Comparison of ENCODE assay signal across 29 cellular contexts in the genomic region with DNA sequence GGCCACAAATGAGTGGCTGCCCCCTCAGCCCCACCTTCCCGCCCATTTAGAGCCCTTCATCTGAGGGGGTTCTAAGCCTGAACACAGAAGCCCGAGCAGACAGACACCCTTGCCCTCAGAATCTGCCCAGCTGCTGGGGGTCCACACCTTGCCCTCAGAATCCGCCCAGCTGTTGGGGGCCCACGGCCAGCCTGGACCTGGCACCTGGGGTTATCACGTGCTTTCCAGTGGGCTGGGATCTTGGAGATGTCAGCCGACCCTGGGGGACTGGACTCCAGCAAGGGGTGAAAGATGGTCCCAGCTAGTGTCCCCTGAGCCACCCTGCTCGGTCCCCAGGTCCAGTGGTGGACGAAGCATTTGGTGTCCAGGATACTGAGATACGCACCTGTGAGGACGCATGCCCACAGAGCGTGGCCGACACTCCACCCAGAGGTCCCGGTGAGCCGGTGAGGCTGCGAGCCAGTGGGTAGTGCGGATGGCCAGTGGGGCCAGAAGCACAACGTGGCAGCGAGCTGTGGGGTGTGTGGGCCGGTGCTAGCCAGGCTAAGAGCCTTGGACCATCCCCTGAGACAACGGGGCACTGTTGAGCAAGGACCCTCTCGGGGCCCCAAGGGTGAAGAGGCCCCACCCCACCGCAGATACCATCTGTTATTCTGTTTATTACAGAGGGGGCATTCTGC. TPM values are rescaled to one million over a fixed set of nuclear protein-coding genes. Genes with fewer than 3 reads are reported as not detected.
A peak's percentile ranks its signal among the peaks of the same experiment; 100 is the strongest.
DNase-seq lines count a peak whose midpoint lies in the region; ATAC-seq, FAIRE-seq and TF ChIP-seq lines count a peak whose summit lies in the region.
"Had no signal": no experiment of that assay in that cellular context is flagged by ENCODE, and none has a peak within 500 bp of the region (broad histone marks: within the 10 kb centered on the region; RNA-seq: fewer than 3 reads in every experiment).

No MANE protein-coding gene starts in this region.

- no peak for TF ChIP-seq CTCF in IMR-90 (conservative IDR thresholded peaks at IDR 0.05; ENCODE audit: low read depth, low read length)
- TF ChIP-seq CTCF in H1 (IDR thresholded peaks at IDR 0.05; ENCODE audit: control extremely low read depth in 1 of 3, insufficient read depth in 1 of 3, low read depth in 1 of 3, low read length in 3 of 3), result no peak
- no peak for TF ChIP-seq CTCF in spleen (IDR thresholded peaks at IDR 0.05 in 8 of 11, conservative IDR thresholded peaks at IDR 0.05 in 3 of 11)
- TF ChIP-seq CTCF in D721Med (IDR thresholded peaks at IDR 0.05; ENCODE audit: insufficient read depth, missing control alignments), result no peak

- no peak for TF ChIP-seq POLR2A in IMR-90 (IDR thresholded peaks at IDR 0.05; ENCODE audit: low read depth, low read length)
- TF ChIP-seq POLR2A in H1 (IDR thresholded peaks at IDR 0.05; ENCODE audit: control extremely low read depth in 1 of 2, low read depth in 2 of 2, low read length in 2 of 2), result no peak
- TF ChIP-seq POLR2A in spleen (IDR thresholded peaks at IDR 0.05), result no peak

- H3K4ac ChIP-seq in IMR-90 (ENCODE audit: low read depth, low read length) (no peak overlapping the region), H1 (replicated peaks; ENCODE audit: insufficient read length, low read depth, low read length) (no peak overlapping the region)

- ATAC-seq in left cardiac atrium (no peak), IMR-90 (ENCODE audit: low read depth) (no peak)
- ATAC-seq: activated CD4-positive, CD25-positive, alpha-beta regulatory T cell treated with anti-CD3 and anti-CD28 coated beads, Interleukin-2, amount 50 U/mL, for 24 hours; left lung; stimulated activated naive B cell treated with anti-CD40 and anti-IgM and Interleukin-4, amounts not matched to agents 10 μg/mL and 1 μg/mL and 100 μg/mL, for 72 hours had no signal

- H2AK5ac ChIP-seq in IMR-90 (ENCODE audit: low read depth, low read length) (no peak overlapping the region), H1 (ENCODE audit: low read depth, low read length) (no peak overlapping the region)

- no TSS peak for BruUV-seq in IMR-90 (replicated peaks; lab: Mats Ljungman, UMichigan)

- H3K23ac ChIP-seq in IMR-90 (ENCODE audit: low read depth, low read length) (no peak overlapping the region), H1 (ENCODE audit: insufficient read length) (no peak overlapping the region)

- TF ChIP-seq RAD21 in IMR-90 (IDR thresholded peaks at IDR 0.05; ENCODE audit: low read length) (no peak), H1 (IDR thresholded peaks at IDR 0.05 in 1 of 2, conservative IDR thresholded peaks at IDR 0.05 in 1 of 2; ENCODE audit: low read depth in 2 of 2, low read length in 2 of 2) (no peak)

- DNase-seq in left cardiac atrium, result peak; percentile 20
- no peak for DNase-seq in cardiac septum (ENCODE audit: low spot score)
- DNase-seq in IMR-90, result no peak
- no peak for DNase-seq in H1 (ENCODE audit: low read depth in 1 of 2, low spot score in 2 of 2)
- DNase-seq in spleen, result peak; percentile 74
- no peak for DNase-seq in D721Med (ENCODE audit: insufficient read length, low spot score)
- DNase-seq in NCI-H2029 (lab: John Stamatoyannopoulos, UW), result no peak
- DNase-seq: activated CD4-positive, alpha-beta memory T cell treated with anti-CD3 and anti-CD28 coated beads for 36 hours; activated CD8-positive, alpha-beta memory T cell treated with anti-CD3 and anti-CD28 coated beads, Interleukin-2, amount 50 U/mL, for 48 hours; BE2C; caudate nucleus; cortex of kidney; effector memory CD4-positive, alpha-beta T cell; KBM-7; NCI-H1092 treated with DMSO at 0.1 percent for 48 hours; NCI-H1694 treated with DMSO at 0.1 percent for 48 hours; NCI-H510A; stimulated activated naive B cell treated with anti-CD40 and anti-IgM and Interleukin-4, amounts not matched to agents 10 μg/mL and 1 μg/mL and 100 μg/mL, for 72 hours; testis had no signal

- H2BK20ac ChIP-seq in IMR-90 (ENCODE audit: low read depth, low read length) (no peak overlapping the region), H1 (ENCODE audit: low read length) (no peak overlapping the region)

- no peaks in the 10 kb centered on the region for H3K27me3 ChIP-seq in IMR-90 (ENCODE audit: control insufficient read depth, insufficient read depth, low read length)
- H3K27me3 ChIP-seq in H1 (replicated peaks in 1 of 4; ENCODE audit: control insufficient read depth in 3 of 4, extremely low read depth in 1 of 4, insufficient read depth in 3 of 4, low read length in 3 of 4), result no peaks in the 10 kb centered on the region
- no peaks in the 10 kb centered on the region for H3K27me3 ChIP-seq in spleen (replicated peaks in 1 of 7)
- H3K27me3 ChIP-seq: BE2C, left lung, neutrophil, testis, vagina had no signal

- H2BK5ac ChIP-seq in IMR-90 (ENCODE audit: low read depth, low read length, poor library complexity, severe bottlenecking) (no peak overlapping the region), H1 (ENCODE audit: low read depth, low read length) (no peak overlapping the region)

- CTCF ChIA-PET in IMR-90 (lab: Yijun Ruan, JAX) (no interaction called here), H1 (lab: Charles Lee; ENCODE audit: partially characterized antibody) (interaction anchor here (0.7 to 2.4 kb wide), 21 partner anchors 9 to 83 kb away, joined by 3 to 11 read pairs (median 4); no protein-coding TSS in a partner anchor)

- no peak overlapping the region for H2BK15ac ChIP-seq in IMR-90 (ENCODE audit: low read depth, low read length)
- no peak overlapping the region for H2BK15ac ChIP-seq in H1 (ENCODE audit: low read length)

- dilution Hi-C loops in IMR-90 (cut with HindIII; ENCODE audit: low sequenced_read_pairs, unreplicated experiment), result no loop called here

- H2BK120ac ChIP-seq in IMR-90 (ENCODE audit: low read depth, low read length) (no peak overlapping the region), H1 (replicated peaks; ENCODE audit: low read depth, low read length) (no peak overlapping the region)

- H4K8ac ChIP-seq in IMR-90 (ENCODE audit: low read depth in 2 of 2, low read length in 2 of 2), result no peak overlapping the region
- H4K8ac ChIP-seq in H1 (ENCODE audit: extremely low read depth, insufficient read depth, low read length), result no peak overlapping the region

- no peaks in the 10 kb centered on the region for H3K9me3 ChIP-seq in IMR-90 (ENCODE audit: control insufficient read depth, insufficient read depth, low read length)
- no peaks in the 10 kb centered on the region for H3K9me3 ChIP-seq in H1 (ENCODE audit: insufficient read depth in 2 of 2, low read depth in 1 of 2, low read length in 1 of 2)
- H3K9me3 ChIP-seq in spleen, result no peaks in the 10 kb centered on the region
- H3K9me3 ChIP-seq: BE2C, left lung, neutrophil, testis, vagina had no signal

- H3K27ac ChIP-seq in IMR-90 (ENCODE audit: insufficient read depth, low read length), result no peak overlapping the region
- no peak overlapping the region for H3K27ac ChIP-seq in H1 (ENCODE audit: low read depth, low read length)
- no peak overlapping the region for H3K27ac ChIP-seq in spleen
- H3K27ac ChIP-seq: epithelial cell of prostate, left lung, SK-N-MC, testis had no signal

- H3K79me2 ChIP-seq in H1 (ENCODE audit: control insufficient read depth in 1 of 2, insufficient read depth in 2 of 2, low read length in 2 of 2), result peaks cover 0 to 12% of the 10 kb centered on the region in 2 experiments; a peak in 2 of 4 replicates

- peak overlapping the region; percentile 58 for H2AFZ ChIP-seq in IMR-90 (replicated peaks; ENCODE audit: low read length, poor library complexity)
- H2AFZ ChIP-seq in H1 (ENCODE audit: low read length), result no peak overlapping the region

- no peak overlapping the region for H3K14ac ChIP-seq in IMR-90 (replicated peaks; ENCODE audit: low read depth, low read length)
- H3K14ac ChIP-seq in H1 (ENCODE audit: insufficient read length), result no peak overlapping the region

- peaks cover 15% of the 10 kb centered on the region for H3K4me1 ChIP-seq in IMR-90 (ENCODE audit: control insufficient read depth, insufficient read depth, low read length)
- peaks cover 0 to 6% (median 3%) of the 10 kb centered on the region in 4 experiments; a peak in 5 of 7 replicates for H3K4me1 ChIP-seq in H1 (replicated peaks in 1 of 4; ENCODE audit: control insufficient read depth in 3 of 4, insufficient read depth in 4 of 4, low read length in 3 of 4)
- peaks cover 13 to 49% (median 27%) of the 10 kb centered on the region in 6 donors for H3K4me1 ChIP-seq in spleen
- H3K4me1 ChIP-seq: BE2C had no signal

- 94% methylated on average over 8 of the region's 22 CpGs; no CpG with 5 or more reads in 1 of the 2 experiments for WGBS in IMR-90 (ENCODE audit: extremely low coverage in 2 of 2, insufficient read length in 1 of 2), 2 experiments
- 93% methylated on average over 20 of the region's 22 CpGs; no CpG with 5 or more reads in 1 of the 2 experiments for WGBS in H1 (ENCODE audit: extremely low coverage in 1 of 2, insufficient coverage in 1 of 2, insufficient read length in 1 of 2, insufficient replicate concordance in 2 of 2, low coverage in 1 of 2, low lambda C conversion rate in 2 of 2, missing lambda C conversion rate in 1 of 2), 2 experiments
- WGBS in spleen, 5 donors, result 86 to 97% (median 94%) methylated on average over 22 of the region's 22 CpGs

- H4K5ac ChIP-seq in IMR-90 (ENCODE audit: low read depth, low read length) (no peak overlapping the region), H1 (ENCODE audit: insufficient read length, low read depth, low read length) (no peak overlapping the region)

- FAIRE-seq in H1 (lab: Jason Lieb, UNC) (no peak), D721Med (lab: Jason Lieb, UNC) (no peak)
- FAIRE-seq: astrocyte, GM12892, HTR-8/SVneo had no signal

- H4K91ac ChIP-seq in IMR-90 (ENCODE audit: insufficient read depth, low read depth, low read length) (no peak overlapping the region), H1 (replicated peaks; ENCODE audit: insufficient read length, low read length) (peak overlapping the region; percentile 65)

- no peak overlapping the region for H3K4me2 ChIP-seq in IMR-90 (ENCODE audit: low read depth, low read length)
- no peak overlapping the region for H3K4me2 ChIP-seq in H1 (ENCODE audit: insufficient read depth in 1 of 2, low read depth in 2 of 2, low read length in 2 of 2)

- no peak overlapping the region for H3K56ac ChIP-seq in IMR-90 (ENCODE audit: extremely low read depth, insufficient read depth, low read length)
- H3K56ac ChIP-seq in H1 (replicated peaks; ENCODE audit: insufficient read length, low read depth, low read length), result no peak overlapping the region

- H3K79me1 ChIP-seq in IMR-90 (ENCODE audit: low read depth in 1 of 2, low read length in 2 of 2), result peaks cover 0 to 13% of the 10 kb centered on the region in 2 experiments; a peak in 2 of 4 replicates
- 0 out of 2 replicates have a peak, but pooled peaks cover 2% of the 10 kb centered on the region for H3K79me1 ChIP-seq in H1 (ENCODE audit: low read depth, low read length)

- H3K4me3 ChIP-seq in IMR-90 (ENCODE audit: insufficient read depth, low read depth, low read length) (no peak overlapping the region), H1 (ENCODE audit: extremely low read depth in 1 of 4, insufficient read depth in 2 of 4, low read depth in 3 of 4, low read length in 4 of 4) (no peak overlapping the region), spleen (no peak overlapping the region)
- H3K4me3 ChIP-seq: left lung, SK-N-MC, testis, vagina had no signal

- peaks cover 6% of the 10 kb centered on the region; the same call in 1 of the 2 replicates for H3K23me2 ChIP-seq in H1 (ENCODE audit: low read depth, low read length)

- in situ Hi-C loops in IMR-90 (cut with MboI; ENCODE audit: low sequenced_read_pairs), result no loop called here

- no peaks in the 10 kb centered on the region; the same call in 1 of the 2 replicates for H4K20me1 ChIP-seq in IMR-90 (ENCODE audit: insufficient read depth, low read length)
- peaks cover 0 to under 1% of the 10 kb centered on the region in 2 experiments for H4K20me1 ChIP-seq in H1 (replicated peaks in 1 of 2; ENCODE audit: control insufficient read depth in 1 of 2, insufficient read depth in 2 of 2, low read length in 2 of 2)

- no peak overlapping the region for H3K9ac ChIP-seq in IMR-90 (ENCODE audit: low read depth, low read length)
- no peak overlapping the region for H3K9ac ChIP-seq in H1 (replicated peaks in 1 of 4; ENCODE audit: extremely low read depth in 1 of 4, low read depth in 3 of 4, low read length in 3 of 4)

- intact Hi-C loops in left cardiac atrium (cut with DNase I) (no loop called here), cardiac septum (cut with DNase I) (no loop called here), IMR-90 (cut with micrococcal nuclease) (no loop called here), spleen (cut with DNase I; ENCODE audit: low total_unique reads) (no loop called here)

- H2BK12ac ChIP-seq in H1 (ENCODE audit: low read depth, low read length), result peak overlapping the region; percentile 60; the same call in 1 of the 2 replicates

- H3K9me1 ChIP-seq in IMR-90 (ENCODE audit: insufficient read depth, low read length), result 0 out of 2 replicates have a peak, but pooled peaks cover 5% of the 10 kb centered on the region

- no peaks in the 10 kb centered on the region for H3K36me3 ChIP-seq in IMR-90 (ENCODE audit: control insufficient read depth, insufficient read depth, low read length)
- H3K36me3 ChIP-seq in H1 (ENCODE audit: control insufficient read depth in 2 of 4, insufficient read depth in 4 of 4, low read length in 3 of 4), result no peaks in the 10 kb centered on the region
- H3K36me3 ChIP-seq in spleen, result peaks cover 0 to 3% (median 0%) of the 10 kb centered on the region in 6 donors
- H3K36me3 ChIP-seq: BE2C, vagina had no signal

- POLR2A ChIA-PET in IMR-90 (lab: Charles Lee; ENCODE audit: unreplicated experiment) (no interaction called here), H1 (lab: Charles Lee; ENCODE audit: partially characterized antibody) (no interaction called here)

- no peak overlapping the region for H2AK9ac ChIP-seq in IMR-90 (replicated peaks; ENCODE audit: low read depth, low read length, poor library complexity)

- no peak overlapping the region for H3K18ac ChIP-seq in IMR-90 (ENCODE audit: low read depth, low read length)
- H3K18ac ChIP-seq in H1 (ENCODE audit: extremely low read depth, low read length), result no peak overlapping the region; the same call in 1 of the 2 replicates

- TF ChIP-seq EP300 in H1 (IDR thresholded peaks at IDR 0.05; ENCODE audit: borderline replicate concordance in 1 of 2, low read depth in 2 of 2, low read length in 2 of 2), result no peak

RNA-seq across cellular contexts. Expression of gene CTSD, which starts 3.1 kb away (rescaled TPM):
- 100 to 1,000 TPM; 635 to 667 TPM for total RNA-seq in left cardiac atrium
- 521 TPM for total RNA-seq in cardiac septum
- 38.3 and 39.8 TPM in 2 replicates for total RNA-seq in IMR-90 (2012; rRNA removed)
- polyA plus RNA-seq in IMR-90 (2012; rRNA removed), result 151 and 166 TPM in 2 replicates
- polyA plus RNA-seq in IMR-90 (2012; cell fraction: cytosol; rRNA removed), result 140 and 321 TPM in 2 replicates
- 89.3 and 187 TPM in 2 replicates for polyA plus RNA-seq in IMR-90 (2012; cell fraction: nucleus; rRNA removed; ENCODE audit: low replicate concordance)
- total RNA-seq in H1 (2021; fragmentation: NEBNext Ultra II Directional; extraction: Animal tissue kit (Norgen Biotek cat#: 25700)), result 169 and 182 TPM in 2 replicates
- 173 and 243 TPM in 2 replicates for polyA plus RNA-seq in H1 (2011; rRNA removed)
- 138 TPM for polyA plus RNA-seq in H1 (2011; cell fraction: cytosol; rRNA removed)
- 238 TPM for polyA plus RNA-seq in H1 (2011; cell fraction: nucleus; rRNA removed)
- 130 to 236 TPM (median 215 TPM) in 4 replicates for polyA plus RNA-seq in H1 (2012, experiment 1 of 2)
- polyA plus RNA-seq in H1 (2012, experiment 2 of 2), result 250 TPM
- 221 TPM for polyA plus RNA-seq in H1 (2013, experiment 1 of 2)
- 199 TPM for polyA plus RNA-seq in H1 (2013, experiment 2 of 2)
- 142 and 153 TPM in 2 replicates for polyA minus RNA-seq in H1 (2011; rRNA and poly(A)+ RNA removed)
- 129 TPM for polyA minus RNA-seq in H1 (2011; cell fraction: cytosol; rRNA and poly(A)+ RNA removed)
- 94.0 TPM for polyA minus RNA-seq in H1 (2011; cell fraction: nucleus; rRNA and poly(A)+ RNA removed)
- 1,000 to 10,000 TPM in 2 of 7 donors, 100 to 1,000 TPM in 5; 653 to 1,234 (median 749) TPM for total RNA-seq in spleen
- polyA plus RNA-seq in spleen, result 1,000 to 10,000 TPM in 1 of 3 donors, 100 to 1,000 TPM in 2; 289 to 1,120 (median 418) TPM

RNA-seq across cellular contexts. Expression of gene IFITM10, which starts 16.5 kb away (rescaled TPM):
- total RNA-seq in left cardiac atrium (under 1 TPM; 0.27 to 0.76 TPM), cardiac septum (2.0 TPM), IMR-90 (2012; rRNA removed) (under 0.01 and 0.18 TPM in 2 replicates), spleen (10 to 100 TPM in 2 of 7 donors, 1 to 10 TPM in 5; 6.7 to 41.6 (median 8.2) TPM)
- polyA plus RNA-seq in IMR-90 (2012; rRNA removed) (0.15 and 0.59 TPM in 2 replicates), H1 (2011; rRNA removed) (0.08 and 0.14 TPM in 2 replicates), spleen (1 to 10 TPM in 2 of 3 donors, under 1 TPM in 1; 0.80 to 6.9 (median 2.4) TPM)
- polyA plus RNA-seq in IMR-90 (2012; cell fraction: cytosol; rRNA removed), result 0.08 and 0.32 TPM in 2 replicates
- polyA plus RNA-seq in IMR-90 (2012; cell fraction: nucleus; rRNA removed; ENCODE audit: low replicate concordance), result 0.68 and 1.2 TPM in 2 replicates
- total RNA-seq in H1 (2021; fragmentation: NEBNext Ultra II Directional; extraction: Animal tissue kit (Norgen Biotek cat#: 25700)), result 0.22 and 0.23 TPM in 2 replicates
- polyA plus RNA-seq in H1 (2011; cell fraction: cytosol; rRNA removed), result 0.06 TPM
- 0.19 TPM for polyA plus RNA-seq in H1 (2011; cell fraction: nucleus; rRNA removed)
- polyA plus RNA-seq in H1 (2012, experiment 1 of 2), result 0.16 to 0.25 TPM (median 0.19 TPM) in 4 replicates
- polyA plus RNA-seq in H1 (2012, experiment 2 of 2), result not detected
- polyA plus RNA-seq in H1 (2013, experiment 1 of 2), result 0.10 TPM
- polyA plus RNA-seq in H1 (2013, experiment 2 of 2), result 0.06 TPM
- polyA minus RNA-seq in H1 (2011; rRNA and poly(A)+ RNA removed), result 0.16 TPM in 1 of 2 replicates, not detected in the other
- not detected for polyA minus RNA-seq in H1 (2011; cell fraction: cytosol; rRNA and poly(A)+ RNA removed)
- polyA minus RNA-seq in H1 (2011; cell fraction: nucleus; rRNA and poly(A)+ RNA removed), result not detected
- total RNA-seq: G401 had no signal

Comparison
In these comparisons a context has a peak if more than half of its experiments do, and no peak if none do; other contexts are left out.
1. DNase-seq: peak in left cardiac atrium (single experiment) and spleen (single experiment); none in cardiac septum (single experiment), IMR-90 (single experiment), H1 (0 of 2), D721Med (single experiment) and NCI-H2029 (single experiment).